ENCODE assay signal across 8 cellular contexts in genomic region chr14:98288825-98289224, GRCh38.
"Had no signal": no experiment of that assay in that cellular context is flagged by ENCODE, and none has a peak within 500 bp of the region (broad histone marks: within the 10 kb centered on the region; RNA-seq: fewer than 3 reads in every experiment).

No MANE protein-coding gene starts in this region.

- H3K27me3 Mint-ChIP-seq: IgD-negative memory B cell had no signal

- H3K27ac ChIP-seq: HL-60, KMS-11 had no signal

- DNase-seq: H9, HCEC 1CT, KBM-7 had no signal

- H3K36me3 Mint-ChIP-seq: IgD-negative memory B cell had no signal

- H3K4me3 ChIP-seq: GM23338 had no signal

- H3K9me3 Mint-ChIP-seq: GM23338 had no signal

- H3K27ac Mint-ChIP-seq: GM23338, H9, IgD-negative memory B cell had no signal

- H3K4me1 Mint-ChIP-seq: GM23338, IgD-negative memory B cell had no signal

- ATAC-seq: GM23338, HepG2 had no signal

- H3K4me3 Mint-ChIP-seq: GM23338, H9, IgD-negative memory B cell had no signal
